17 cellular contexts compared by ENCODE assay signal in the genomic region with DNA sequence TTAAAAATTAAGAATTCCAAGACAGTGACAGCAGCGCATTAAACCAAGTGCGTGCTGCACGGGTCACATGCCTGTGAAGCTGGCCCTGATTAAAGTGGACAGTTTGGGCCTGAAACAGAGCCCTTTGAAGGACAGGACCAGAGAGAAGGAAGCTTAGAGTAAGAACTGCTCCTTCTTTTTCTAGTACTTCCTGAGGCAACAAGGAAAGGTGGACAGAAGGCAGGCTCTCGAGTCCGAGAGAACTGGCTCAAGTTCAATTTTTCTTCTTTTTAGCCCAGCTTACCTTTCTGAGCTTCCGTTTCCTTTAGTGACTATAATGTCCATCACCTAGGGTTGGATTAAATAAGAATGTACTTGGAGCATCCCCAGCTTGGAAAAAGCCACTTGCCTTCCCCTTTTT. TPM values are rescaled to one million over a fixed set of nuclear protein-coding genes. Genes with fewer than 3 reads are reported as not detected.
DNase-seq lines count a peak whose midpoint lies in the region; ATAC-seq and TF ChIP-seq lines count a peak whose summit lies in the region.
"Had no signal": no experiment of that assay in that cellular context is flagged by ENCODE, and none has a peak within 500 bp of the region (broad histone marks: within the 10 kb centered on the region; RNA-seq: fewer than 3 reads in every experiment).

No MANE protein-coding gene starts in this region.

- no peak overlapping the region for H3K27ac Mint-ChIP-seq in osteocyte (ENCODE audit: unreplicated experiment)

- H3K4me2 ChIP-seq in neural cell (ENCODE audit: low read length), result no peak overlapping the region
- H3K4me2 ChIP-seq: A549, smooth muscle cell had no signal

- no peaks in the 10 kb centered on the region for H3K27me3 Mint-ChIP-seq in osteocyte (ENCODE audit: unreplicated experiment)
- H3K27me3 Mint-ChIP-seq: stimulated activated naive B cell treated with anti-CD40 and anti-IgM and Interleukin-4, amounts not matched to agents 10 μg/mL and 1 μg/mL and 100 μg/mL, for 72 hours had no signal

- no peak overlapping the region for H3K9ac ChIP-seq in neural cell (ENCODE audit: low read length)

- peaks cover 10% of the 10 kb centered on the region for H3K36me3 Mint-ChIP-seq in osteocyte (ENCODE audit: unreplicated experiment)

- ATAC-seq in left ventricle myocardium superior (peak; percentile 0), upper lobe of right lung (no peak), GM18858 (IDR thresholded peaks at IDR 0.05; ENCODE audit: unreplicated experiment) (no peak)
- ATAC-seq: A549, foreskin keratinocyte, K562 had no signal

- peaks cover 32 to 45% of the 10 kb centered on the region in 2 donors for H3K4me1 ChIP-seq in esophagus (ENCODE audit: control insufficient read depth in 2 of 2, insufficient read depth in 2 of 2, low read length in 1 of 2)
- H3K4me1 ChIP-seq in upper lobe of right lung, result peaks cover 96% of the 10 kb centered on the region

- TF ChIP-seq RAD21 in neural cell (conservative IDR thresholded peaks at IDR 0.05), result no peak

- no peak overlapping the region for H3K4me3 Mint-ChIP-seq in osteocyte (ENCODE audit: unreplicated experiment)

- no peak overlapping the region for H2AFZ ChIP-seq in neural cell (ENCODE audit: low read depth, low read length)

- no peaks in the 10 kb centered on the region for H3K27me3 ChIP-seq in esophagus (ENCODE audit: control insufficient read depth in 1 of 2, insufficient read depth in 2 of 2, low read length in 2 of 2)
- H3K27me3 ChIP-seq in neural cell (ENCODE audit: insufficient read depth, low read depth, low read length), result no peaks in the 10 kb centered on the region
- no peaks in the 10 kb centered on the region for H3K27me3 ChIP-seq in upper lobe of right lung
- H3K27me3 ChIP-seq: foreskin keratinocyte had no signal

- no peaks in the 10 kb centered on the region for H3K9me2 ChIP-seq in neural cell (ENCODE audit: insufficient read depth, low read length)

- whole genome bisulfite sequencing in esophagus, 2 donors, result 63 to 68% methylated on average over 6 of the region's 6 CpGs

- no peaks in the 10 kb centered on the region for H3K36me3 ChIP-seq in esophagus (ENCODE audit: control insufficient read depth in 2 of 2, insufficient read depth in 2 of 2, low read length in 1 of 2)
- H3K36me3 ChIP-seq in neural cell (ENCODE audit: insufficient read depth, low read length), result no peaks in the 10 kb centered on the region
- H3K36me3 ChIP-seq in upper lobe of right lung, result no peaks in the 10 kb centered on the region

- H3K4me1 Mint-ChIP-seq in osteocyte (ENCODE audit: unreplicated experiment), result peaks cover 68% of the 10 kb centered on the region

- peaks cover 87% of the 10 kb centered on the region for H3K79me2 ChIP-seq in neural cell (replicated peaks; ENCODE audit: insufficient read depth, low read length)

- no peaks in the 10 kb centered on the region for H3K9me3 ChIP-seq in esophagus (ENCODE audit: control insufficient read depth in 2 of 2, insufficient read depth in 1 of 2, low read depth in 1 of 2, low read length in 1 of 2)
- no peaks in the 10 kb centered on the region for H3K9me3 ChIP-seq in neural cell (ENCODE audit: low read length)
- H3K9me3 ChIP-seq in upper lobe of right lung, result no peaks in the 10 kb centered on the region
- H3K9me3 ChIP-seq: A549 had no signal

- DNase-seq in left ventricle myocardium superior (no peak), cardiac septum (ENCODE audit: low spot score) (no peak), upper lobe of right lung (no peak), osteocyte (ENCODE audit: extremely low spot score, unreplicated experiment) (no peak)
- no peak for DNase-seq in NK-92 treated with Interleukin-12 subunit alpha and Interleukin-12 subunit beta, amount 100 ng/mL, for 24 hours (lab: John Stamatoyannopoulos, UW)
- DNase-seq: foreskin keratinocyte; midbrain; NCI-H1092; NCI-H82; stimulated activated naive B cell treated with anti-CD40 and anti-IgM and Interleukin-4, amounts not matched to agents 10 μg/mL and 1 μg/mL and 100 μg/mL, for 72 hours had no signal

- no peaks in the 10 kb centered on the region for H4K20me1 ChIP-seq in neural cell (ENCODE audit: insufficient read depth)

- H3K9me3 Mint-ChIP-seq in osteocyte (ENCODE audit: unreplicated experiment), result no peaks in the 10 kb centered on the region
- H3K9me3 Mint-ChIP-seq: activated T-helper 1 cell treated with anti-CD3 and anti-CD28 coated beads, Interleukin-12 subunit alpha, Interleukin-12 subunit beta, Interleukin-2, Interleukin-4 antibody, amounts not matched to agents 30 ng/mL and 10 ng/mL and 1 ng/mL, durations not matched to agents 14 hours and 24 hours and 36 hours; stimulated activated naive B cell treated with anti-CD40 and anti-IgM and Interleukin-4, amounts not matched to agents 10 μg/mL and 1 μg/mL and 100 μg/mL, for 72 hours had no signal

- TF ChIP-seq EP300 in neural cell (conservative IDR thresholded peaks at IDR 0.05; ENCODE audit: poor library complexity, severe bottlenecking), result no peak

- no peak overlapping the region for H3K4me3 ChIP-seq in esophagus (ENCODE audit: low read depth in 1 of 2, low read length in 2 of 2)
- no peak overlapping the region for H3K4me3 ChIP-seq in neural cell (ENCODE audit: low read length)
- H3K4me3 ChIP-seq in upper lobe of right lung, result no peak overlapping the region
- H3K4me3 ChIP-seq: A549, K562, smooth muscle cell had no signal

- TF ChIP-seq CTCF in neural cell (IDR thresholded peaks at IDR 0.05; ENCODE audit: poor library complexity, severe bottlenecking), result no peak
- TF ChIP-seq CTCF in upper lobe of right lung (IDR thresholded peaks at IDR 0.05), result no peak
- TF ChIP-seq CTCF in osteocyte (IDR thresholded peaks at IDR 0.05), result no peak

- H3K27ac ChIP-seq in esophagus (ENCODE audit: low read depth in 2 of 2, low read length in 1 of 2), result peak overlapping the region; percentile 36 to 78
- peak overlapping the region; percentile 99 for H3K27ac ChIP-seq in neural cell (ENCODE audit: low read length)
- peak overlapping the region; percentile 75 for H3K27ac ChIP-seq in upper lobe of right lung
- H3K27ac ChIP-seq: A549, foreskin keratinocyte had no signal

- no peaks in the 10 kb centered on the region for H3F3A ChIP-seq in neural cell (ENCODE audit: insufficient read depth, low read length, poor library complexity, severe bottlenecking)

- intact Hi-C loops in left ventricle myocardium superior (cut with micrococcal nuclease), result no loop called here
- intact Hi-C loops in cardiac septum (cut with DNase I), result loop anchor here (2.0 to 10.0 kb wide), 2 partner anchors 25 to 89 kb away; no protein-coding TSS in a partner anchor
- intact Hi-C loops in upper lobe of right lung (cut with DNase I), result no loop called here

TF ChIP-seq in neural cell, 6 proteins besides CTCF, POLR2A, EP300 and RAD21:
- no peak for TF ChIP-seq MXI1 (conservative IDR thresholded peaks at IDR 0.05; ENCODE audit: poor library complexity, severe bottlenecking)
- no peak for TF ChIP-seq EZH2 (IDR thresholded peaks at IDR 0.05; ENCODE audit: borderline replicate concordance, insufficient read depth, low read length, poor library complexity, severe bottlenecking)
- TF ChIP-seq, protein P1, sequence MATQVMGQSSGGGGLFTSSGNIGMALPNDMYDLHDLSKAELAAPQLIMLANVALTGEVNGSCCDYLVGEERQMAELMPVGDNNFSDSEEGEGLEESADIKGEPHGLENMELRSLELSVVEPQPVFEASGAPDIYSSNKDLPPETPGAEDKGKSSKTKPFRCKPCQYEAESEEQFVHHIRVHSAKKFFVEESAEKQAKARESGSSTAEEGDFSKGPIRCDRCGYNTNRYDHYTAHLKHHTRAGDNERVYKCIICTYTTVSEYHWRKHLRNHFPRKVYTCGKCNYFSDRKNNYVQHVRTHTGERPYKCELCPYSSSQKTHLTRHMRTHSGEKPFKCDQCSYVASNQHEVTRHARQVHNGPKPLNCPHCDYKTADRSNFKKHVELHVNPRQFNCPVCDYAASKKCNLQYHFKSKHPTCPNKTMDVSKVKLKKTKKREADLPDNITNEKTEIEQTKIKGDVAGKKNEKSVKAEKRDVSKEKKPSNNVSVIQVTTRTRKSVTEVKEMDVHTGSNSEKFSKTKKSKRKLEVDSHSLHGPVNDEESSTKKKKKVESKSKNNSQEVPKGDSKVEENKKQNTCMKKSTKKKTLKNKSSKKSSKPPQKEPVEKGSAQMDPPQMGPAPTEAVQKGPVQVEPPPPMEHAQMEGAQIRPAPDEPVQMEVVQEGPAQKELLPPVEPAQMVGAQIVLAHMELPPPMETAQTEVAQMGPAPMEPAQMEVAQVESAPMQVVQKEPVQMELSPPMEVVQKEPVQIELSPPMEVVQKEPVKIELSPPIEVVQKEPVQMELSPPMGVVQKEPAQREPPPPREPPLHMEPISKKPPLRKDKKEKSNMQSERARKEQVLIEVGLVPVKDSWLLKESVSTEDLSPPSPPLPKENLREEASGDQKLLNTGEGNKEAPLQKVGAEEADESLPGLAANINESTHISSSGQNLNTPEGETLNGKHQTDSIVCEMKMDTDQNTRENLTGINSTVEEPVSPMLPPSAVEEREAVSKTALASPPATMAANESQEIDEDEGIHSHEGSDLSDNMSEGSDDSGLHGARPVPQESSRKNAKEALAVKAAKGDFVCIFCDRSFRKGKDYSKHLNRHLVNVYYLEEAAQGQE (IDR thresholded peaks at IDR 0.05; ENCODE audit: borderline replicate concordance), result no peak
- no peak for TF ChIP-seq SMC3 (conservative IDR thresholded peaks at IDR 0.05; ENCODE audit: poor library complexity)
- TF ChIP-seq TAF1 (IDR thresholded peaks at IDR 0.05; ENCODE audit: low read depth), result no peak
- no peak for TF ChIP-seq POLR2AphosphoS5 (IDR thresholded peaks at IDR 0.05)
TF ChIP-seq in neural cell: peak in this region for 0.

RNA-seq across cellular contexts. Expression of gene ANP32A, which starts 26.9 kb away (rescaled TPM):
- total RNA-seq in left ventricle myocardium superior (138 TPM), cardiac septum (180 TPM), upper lobe of right lung (114 TPM), osteocyte (155 and 159 TPM in 2 replicates)
- polyA plus RNA-seq in esophagus (10 to 100 TPM; 45.5 to 51.7 TPM), neural cell (181 and 190 TPM in 2 replicates)
- 130 and 157 TPM in 2 replicates for polyA minus RNA-seq in neural cell
